1 cellular context compared by ENCODE assay signal in the genomic region with DNA sequence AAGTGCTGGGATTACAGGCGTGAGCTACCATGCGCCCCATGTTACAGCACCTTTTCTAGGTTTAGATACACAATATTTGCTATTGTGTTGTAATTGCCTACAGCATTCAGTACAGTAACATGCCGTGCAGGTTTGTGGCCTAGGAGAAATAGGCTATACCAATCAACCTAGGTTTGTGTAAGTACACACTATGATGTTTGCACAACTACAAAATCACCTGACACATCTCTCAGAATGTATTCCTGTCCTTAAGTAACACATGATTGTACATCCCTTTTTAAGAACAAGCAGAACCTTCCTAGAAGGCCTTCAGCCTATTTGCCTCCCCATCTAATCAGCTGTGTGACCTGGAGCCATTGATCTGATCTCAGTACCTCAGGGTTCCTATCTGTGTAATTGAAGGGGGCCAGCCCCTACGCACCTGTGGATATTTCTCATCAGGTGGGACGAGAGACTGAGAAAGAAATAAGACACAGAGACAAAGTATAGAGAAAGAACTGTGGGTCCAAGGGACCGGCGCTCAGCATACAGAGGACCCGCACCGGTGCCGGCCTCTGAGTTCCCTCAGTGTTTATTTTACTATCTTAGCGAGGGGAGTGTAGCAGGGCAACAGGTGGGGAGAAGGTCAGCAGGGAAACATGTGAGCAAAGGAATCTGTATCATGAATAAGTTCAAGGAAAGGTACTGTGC.
TF ChIP-seq lines count a peak whose summit lies in the region.

No MANE protein-coding gene starts in this region.

TF ChIP-seq in HepG2, 621 proteins besides CTCF, POLR2A, EP300 and RAD21 (continued from another document):
- no peak for TF ChIP-seq RFXAP (CRISPR knock-in tag; IDR thresholded peaks at IDR 0.05; ENCODE audit: borderline replicate concordance)
- TF ChIP-seq, protein P1, sequence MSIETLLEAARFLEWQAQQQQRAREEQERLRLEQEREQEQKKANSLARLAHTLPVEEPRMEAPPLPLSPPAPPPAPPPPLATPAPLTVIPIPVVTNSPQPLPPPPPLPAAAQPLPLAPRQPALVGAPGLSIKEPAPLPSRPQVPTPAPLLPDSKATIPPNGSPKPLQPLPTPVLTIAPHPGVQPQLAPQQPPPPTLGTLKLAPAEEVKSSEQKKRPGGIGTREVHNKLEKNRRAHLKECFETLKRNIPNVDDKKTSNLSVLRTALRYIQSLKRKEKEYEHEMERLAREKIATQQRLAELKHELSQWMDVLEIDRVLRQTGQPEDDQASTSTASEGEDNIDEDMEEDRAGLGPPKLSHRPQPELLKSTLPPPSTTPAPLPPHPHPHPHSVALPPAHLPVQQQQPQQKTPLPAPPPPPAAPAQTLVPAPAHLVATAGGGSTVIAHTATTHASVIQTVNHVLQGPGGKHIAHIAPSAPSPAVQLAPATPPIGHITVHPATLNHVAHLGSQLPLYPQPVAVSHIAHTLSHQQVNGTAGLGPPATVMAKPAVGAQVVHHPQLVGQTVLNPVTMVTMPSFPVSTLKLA (IDR thresholded peaks at IDR 0.05): no peak
- TF ChIP-seq, protein P2, sequence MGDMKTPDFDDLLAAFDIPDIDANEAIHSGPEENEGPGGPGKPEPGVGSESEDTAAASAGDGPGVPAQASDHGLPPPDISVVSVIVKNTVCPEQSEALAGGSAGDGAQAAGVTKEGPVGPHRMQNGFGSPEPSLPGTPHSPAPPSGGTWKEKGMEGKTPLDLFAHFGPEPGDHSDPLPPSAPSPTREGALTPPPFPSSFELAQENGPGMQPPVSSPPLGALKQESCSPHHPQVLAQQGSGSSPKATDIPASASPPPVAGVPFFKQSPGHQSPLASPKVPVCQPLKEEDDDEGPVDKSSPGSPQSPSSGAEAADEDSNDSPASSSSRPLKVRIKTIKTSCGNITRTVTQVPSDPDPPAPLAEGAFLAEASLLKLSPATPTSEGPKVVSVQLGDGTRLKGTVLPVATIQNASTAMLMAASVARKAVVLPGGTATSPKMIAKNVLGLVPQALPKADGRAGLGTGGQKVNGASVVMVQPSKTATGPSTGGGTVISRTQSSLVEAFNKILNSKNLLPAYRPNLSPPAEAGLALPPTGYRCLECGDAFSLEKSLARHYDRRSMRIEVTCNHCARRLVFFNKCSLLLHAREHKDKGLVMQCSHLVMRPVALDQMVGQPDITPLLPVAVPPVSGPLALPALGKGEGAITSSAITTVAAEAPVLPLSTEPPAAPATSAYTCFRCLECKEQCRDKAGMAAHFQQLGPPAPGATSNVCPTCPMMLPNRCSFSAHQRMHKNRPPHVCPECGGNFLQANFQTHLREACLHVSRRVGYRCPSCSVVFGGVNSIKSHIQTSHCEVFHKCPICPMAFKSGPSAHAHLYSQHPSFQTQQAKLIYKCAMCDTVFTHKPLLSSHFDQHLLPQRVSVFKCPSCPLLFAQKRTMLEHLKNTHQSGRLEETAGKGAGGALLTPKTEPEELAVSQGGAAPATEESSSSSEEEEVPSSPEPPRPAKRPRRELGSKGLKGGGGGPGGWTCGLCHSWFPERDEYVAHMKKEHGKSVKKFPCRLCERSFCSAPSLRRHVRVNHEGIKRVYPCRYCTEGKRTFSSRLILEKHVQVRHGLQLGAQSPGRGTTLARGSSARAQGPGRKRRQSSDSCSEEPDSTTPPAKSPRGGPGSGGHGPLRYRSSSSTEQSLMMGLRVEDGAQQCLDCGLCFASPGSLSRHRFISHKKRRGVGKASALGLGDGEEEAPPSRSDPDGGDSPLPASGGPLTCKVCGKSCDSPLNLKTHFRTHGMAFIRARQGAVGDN (CRISPR knock-in tag; IDR thresholded peaks at IDR 0.05): 0 out of 2 replicates have a peak, but pooled peaks have one; percentile 5
- TF ChIP-seq ZMAT3 (CRISPR knock-in tag; conservative IDR thresholded peaks at IDR 0.05): 0 out of 2 replicates have a peak, but pooled peaks have one; percentile 44
- TF ChIP-seq RXRB (CRISPR knock-in tag; IDR thresholded peaks at IDR 0.05; ENCODE audit: borderline replicate concordance): peak; percentile 58
- no peak for TF ChIP-seq ZNF619 (CRISPR knock-in tag; IDR thresholded peaks at IDR 0.05)
- no peak for TF ChIP-seq ZNF614 (CRISPR knock-in tag; IDR thresholded peaks at IDR 0.05; ENCODE audit: borderline replicate concordance)
- no peak for TF ChIP-seq ZNF841 (CRISPR knock-in tag; IDR thresholded peaks at IDR 0.05; ENCODE audit: borderline replicate concordance)
